ENCODE assay signal across 8 cellular contexts in the genomic region with DNA sequence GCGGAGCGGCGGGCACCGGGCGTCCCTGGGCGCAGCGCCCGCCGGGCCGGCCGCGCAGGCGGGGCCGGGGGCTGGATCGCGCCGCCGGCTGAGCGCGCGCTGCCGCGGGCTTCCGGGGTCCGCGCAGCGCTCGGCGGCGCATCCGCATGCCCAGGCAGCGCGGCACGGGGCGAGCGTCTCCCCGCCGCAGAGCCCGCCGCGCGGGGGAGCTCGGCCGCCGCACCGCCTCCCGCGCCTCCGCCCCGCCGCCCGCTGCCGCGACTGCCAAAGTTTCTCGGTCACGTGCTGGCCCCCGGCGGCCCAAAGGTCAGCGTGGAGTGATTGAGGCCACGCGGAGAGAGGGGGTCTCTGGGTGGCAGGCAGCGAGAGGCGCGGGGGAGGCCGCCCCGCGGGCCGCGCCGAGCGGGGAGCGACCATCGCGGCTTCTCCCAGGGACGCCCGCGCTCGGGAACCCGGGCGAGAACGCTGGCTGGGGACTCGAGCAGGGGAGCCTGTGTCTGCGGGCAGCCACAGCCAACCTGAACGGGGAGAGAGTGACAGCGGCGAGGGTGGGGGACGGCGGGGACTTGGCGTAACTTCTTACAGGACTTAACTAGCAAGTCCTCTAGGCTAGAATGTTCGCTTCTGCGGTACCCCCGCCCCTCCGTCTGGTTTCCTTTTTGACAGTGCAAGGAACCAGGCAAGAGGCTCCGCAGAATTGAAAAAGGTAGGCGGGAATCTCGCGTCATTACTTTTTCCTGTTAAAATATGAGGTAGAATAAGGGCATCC. TPM values are rescaled to one million over a fixed set of nuclear protein-coding genes. Genes with fewer than 3 reads are reported as not detected.
DNase-seq lines count a peak whose midpoint lies in the region; ATAC-seq and TF ChIP-seq lines count a peak whose summit lies in the region.

A gene with protein sequence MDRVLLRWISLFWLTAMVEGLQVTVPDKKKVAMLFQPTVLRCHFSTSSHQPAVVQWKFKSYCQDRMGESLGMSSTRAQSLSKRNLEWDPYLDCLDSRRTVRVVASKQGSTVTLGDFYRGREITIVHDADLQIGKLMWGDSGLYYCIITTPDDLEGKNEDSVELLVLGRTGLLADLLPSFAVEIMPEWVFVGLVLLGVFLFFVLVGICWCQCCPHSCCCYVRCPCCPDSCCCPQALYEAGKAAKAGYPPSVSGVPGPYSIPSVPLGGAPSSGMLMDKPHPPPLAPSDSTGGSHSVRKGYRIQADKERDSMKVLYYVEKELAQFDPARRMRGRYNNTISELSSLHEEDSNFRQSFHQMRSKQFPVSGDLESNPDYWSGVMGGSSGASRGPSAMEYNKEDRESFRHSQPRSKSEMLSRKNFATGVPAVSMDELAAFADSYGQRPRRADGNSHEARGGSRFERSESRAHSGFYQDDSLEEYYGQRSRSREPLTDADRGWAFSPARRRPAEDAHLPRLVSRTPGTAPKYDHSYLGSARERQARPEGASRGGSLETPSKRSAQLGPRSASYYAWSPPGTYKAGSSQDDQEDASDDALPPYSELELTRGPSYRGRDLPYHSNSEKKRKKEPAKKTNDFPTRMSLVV (minus strand): TSS at position 180 of the 769 bp plus-strand sequence. CDS start 272 bp downstream, outside the sequence.

- no peak within 1 kb of the TSS for H3K9ac ChIP-seq in parathyroid adenoma

- H3K4me3 ChIP-seq in RWPE2 (ENCODE audit: severe bottlenecking) = peak within 1 kb of the TSS; percentile 36
- H3K4me3 ChIP-seq in parathyroid adenoma (ENCODE audit: low read depth, low read length) = peak within 1 kb of the TSS; percentile 60

- CTCF ChIA-PET in activated naive CD4-positive, alpha-beta T cell treated with anti-CD3 and anti-CD28 coated beads, Interleukin-2, amount 10 ng/mL, durations not matched to agents 7 days and 5 days (lab: Charles Lee) = interaction anchor here (1.1 to 4.7 kb wide), 2 partner anchors 83 to 137 kb away, joined by 3 to 28 read pairs; partner anchors contain the start of gene POGK

- peak; percentile 33 for TF ChIP-seq CTCF in RWPE2 (IDR thresholded peaks at IDR 0.05; ENCODE audit: poor library complexity, severe bottlenecking)
- no peak for TF ChIP-seq CTCF in parathyroid adenoma (IDR thresholded peaks at IDR 0.05)
- TF ChIP-seq CTCF in type B pancreatic cell (conservative IDR thresholded peaks at IDR 0.05) = no peak

- H3K36me3 ChIP-seq in RWPE2 (ENCODE audit: low read depth) (no peaks in the 10 kb centered on the region), parathyroid adenoma (ENCODE audit: control insufficient read depth, insufficient read depth, low read length) (no peaks in the 10 kb centered on the region)

- peak within 1 kb of the TSS; percentile 77 for H2AFZ ChIP-seq in parathyroid adenoma

- no peaks in the 10 kb centered on the region for H3K9me3 Mint-ChIP-seq in activated naive CD4-positive, alpha-beta T cell treated with anti-CD3 and anti-CD28 coated beads, Interleukin-2, amount 10 ng/mL, durations not matched to agents 7 days and 5 days
- no peaks in the 10 kb centered on the region for H3K9me3 Mint-ChIP-seq in type B pancreatic cell

- peaks cover 52% of the 10 kb centered on the region for H3K27me3 Mint-ChIP-seq in activated naive CD4-positive, alpha-beta T cell treated with anti-CD3 and anti-CD28 coated beads, Interleukin-2, amount 10 ng/mL, durations not matched to agents 7 days and 5 days
- H3K27me3 Mint-ChIP-seq in type B pancreatic cell = peaks cover 83% of the 10 kb centered on the region

- H3K9me3 ChIP-seq in RWPE2 (ENCODE audit: severe bottlenecking) = no peaks in the 10 kb centered on the region
- no peaks in the 10 kb centered on the region for H3K9me3 ChIP-seq in parathyroid adenoma (ENCODE audit: control insufficient read depth, low read length)

- intact Hi-C loops in Right ventricle myocardium superior (cut with DNase I) = no loop called here

- H3K4me2 ChIP-seq in parathyroid adenoma (ENCODE audit: low read length) = peak within 1 kb of the TSS; percentile 80

- H3K27ac Mint-ChIP-seq in activated naive CD4-positive, alpha-beta T cell treated with anti-CD3 and anti-CD28 coated beads, Interleukin-2, amount 10 ng/mL, durations not matched to agents 7 days and 5 days = peak within 1 kb of the TSS; percentile 2
- peak within 1 kb of the TSS; percentile 19 for H3K27ac Mint-ChIP-seq in type B pancreatic cell

- ATAC-seq in GM18861 (IDR thresholded peaks at IDR 0.05; ENCODE audit: unreplicated experiment) (peak; percentile 40), HG03175 (IDR thresholded peaks at IDR 0.05; ENCODE audit: unreplicated experiment) (peak; percentile 66), RWPE2 (ENCODE audit: low read depth) (peak; percentile 66), Right ventricle myocardium superior (ENCODE audit: poor library complexity) (peak; percentile 92)

- peaks cover 44% of the 10 kb centered on the region for H3K4me1 Mint-ChIP-seq in activated naive CD4-positive, alpha-beta T cell treated with anti-CD3 and anti-CD28 coated beads, Interleukin-2, amount 10 ng/mL, durations not matched to agents 7 days and 5 days
- H3K4me1 Mint-ChIP-seq in type B pancreatic cell (ENCODE audit: unreplicated experiment) = peaks cover 5% of the 10 kb centered on the region

- H3K36me3 Mint-ChIP-seq in activated naive CD4-positive, alpha-beta T cell treated with anti-CD3 and anti-CD28 coated beads, Interleukin-2, amount 10 ng/mL, durations not matched to agents 7 days and 5 days = no peaks in the 10 kb centered on the region
- no peaks in the 10 kb centered on the region for H3K36me3 Mint-ChIP-seq in type B pancreatic cell

- in situ Hi-C loops in ACHN (cut with HindIII; ENCODE audit: low pct_ligation_motif_present, low pct_unique_long_range_greater_than_20kb, low sequenced_read_pairs) = no loop called here

- H3K4me1 ChIP-seq in RWPE2 (ENCODE audit: insufficient read depth, poor library complexity, severe bottlenecking) = no peaks in the 10 kb centered on the region
- peaks cover 4% of the 10 kb centered on the region for H3K4me1 ChIP-seq in parathyroid adenoma

- H3K27ac ChIP-seq in RWPE2 (ENCODE audit: poor library complexity, severe bottlenecking) (no peak within 1 kb of the TSS), parathyroid adenoma (no peak within 1 kb of the TSS)

- peaks cover 57% of the 10 kb centered on the region for H3K27me3 ChIP-seq in RWPE2 (ENCODE audit: insufficient read depth, poor library complexity, severe bottlenecking)
- peaks cover 3% of the 10 kb centered on the region for H3K27me3 ChIP-seq in parathyroid adenoma (ENCODE audit: control insufficient read depth, insufficient read depth, low read length)

- DNase-seq in ACHN (peak; percentile 68), RWPE2 (ENCODE audit: low spot score) (no peak), Right ventricle myocardium superior (peak; percentile 64), type B pancreatic cell (ENCODE audit: extremely low spot score, unreplicated experiment) (no peak)
- DNase-seq in activated naive CD4-positive, alpha-beta T cell treated with anti-CD3 and anti-CD28 coated beads, Interleukin-2, amount 10 ng/mL, durations not matched to agents 7 days and 5 days = peak; percentile 77

- peak within 1 kb of the TSS; percentile 74 for H3K4me3 Mint-ChIP-seq in activated naive CD4-positive, alpha-beta T cell treated with anti-CD3 and anti-CD28 coated beads, Interleukin-2, amount 10 ng/mL, durations not matched to agents 7 days and 5 days
- peak within 1 kb of the TSS; percentile 84 for H3K4me3 Mint-ChIP-seq in type B pancreatic cell

- H3K79me2 ChIP-seq in parathyroid adenoma = no peaks in the 10 kb centered on the region

RNA-seq across cellular contexts. Expression of the gene that starts here (rescaled TPM):
- 4.1 TPM for total RNA-seq in Right ventricle myocardium superior
- total RNA-seq in type B pancreatic cell (ENCODE audit: low replicate concordance) = 0.24 and 48.7 TPM in 2 replicates

Comparison
In these comparisons a context has a peak if more than half of its experiments do, and no peak if none do; other contexts are left out.
1. DNase-seq: peak in ACHN (single experiment), activated naive CD4-positive, alpha-beta T cell treated with anti-CD3 and anti-CD28 coated beads, Interleukin-2, amount 10 ng/mL, durations not matched to agents 7 days and 5 days (single experiment) and Right ventricle myocardium superior (single experiment); none in RWPE2 (single experiment) and type B pancreatic cell (single experiment).
2. ATAC-seq: peak in every context shown above with its lines; median percentile 92 in Right ventricle myocardium superior; 66 in HG03175; 66 in RWPE2; 40 in GM18861.